In the genomic region with DNA sequence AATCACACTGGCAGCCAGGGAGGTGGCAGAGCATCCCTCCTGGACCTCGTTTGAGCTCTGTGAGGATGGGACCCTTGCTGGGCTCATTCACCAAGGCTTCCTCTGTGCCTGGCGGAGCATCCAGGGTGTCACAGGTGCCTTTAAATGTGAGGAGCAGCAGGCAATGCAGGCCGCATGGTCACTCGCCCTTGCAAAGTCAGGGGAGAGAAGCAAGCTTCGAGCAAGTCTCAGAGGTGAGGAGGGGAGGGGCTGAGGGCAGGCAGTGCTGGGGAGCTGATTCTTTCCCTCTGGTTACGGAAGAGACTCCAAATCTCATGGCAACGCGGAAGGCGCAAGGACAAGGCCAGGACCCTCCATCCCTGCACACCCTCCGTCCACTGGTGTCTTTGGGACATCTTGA, we compare ENCODE assay signal across 23 cellular contexts.
DNase-seq lines count a peak whose midpoint lies in the region; ATAC-seq and TF ChIP-seq lines count a peak whose summit lies in the region.
"Had no signal": no experiment of that assay in that cellular context is flagged by ENCODE, and none has a peak within 500 bp of the region (broad histone marks: within the 10 kb centered on the region; RNA-seq: fewer than 3 reads in every experiment).

No MANE protein-coding gene starts in this region.

- no peaks in the 10 kb centered on the region for H4K20me1 ChIP-seq in GM23338 (replicated peaks; ENCODE audit: insufficient read depth)

- H3K9me3 ChIP-seq in HEK293 (ENCODE audit: control insufficient read depth, insufficient read depth, low read depth, low read length) (no peaks in the 10 kb centered on the region), RWPE2 (ENCODE audit: severe bottlenecking) (no peaks in the 10 kb centered on the region), prostate gland (no peaks in the 10 kb centered on the region)
- H3K9me3 ChIP-seq: MG63, SJSA1 had no signal

- no peaks in the 10 kb centered on the region for H3K9me2 ChIP-seq in GM23338 (ENCODE audit: insufficient read depth)

- DNase-seq in GM23338 (ENCODE audit: low spot score) (no peak), RWPE2 (ENCODE audit: low spot score) (peak; percentile 68), GM10266 (ENCODE audit: extremely low spot score) (no peak), prostate gland (ENCODE audit: low spot score) (no peak), 8988T (no peak)
- DNase-seq: Caco-2; CD8-positive, alpha-beta T cell; GDM1; GOT3; KBM-7; MG63; NCI-H1105 treated with DMSO at 0.1 percent for 48 hours; NCI-H1694; NCI-H2029 treated with DMSO at 0.1 percent for 48 hours; NCI-H2227 treated with DMSO at 0.1 percent for 48 hours; PC-3; T-cell had no signal

- H3F3A ChIP-seq in GM23338 (replicated peaks; ENCODE audit: low read depth), result no peaks in the 10 kb centered on the region

- H3K27ac Mint-ChIP-seq in GM23338 (peak overlapping the region; percentile 48; the same call in 1 of the 2 replicates), nephron (peak overlapping the region in 2 of 3 experiments; percentile 46 to 52)
- H3K27ac Mint-ChIP-seq: B cell; CD8-positive, alpha-beta T cell; T-cell had no signal

- H3K27me3 ChIP-seq in GM23338 (ENCODE audit: insufficient read depth) (no peaks in the 10 kb centered on the region), RWPE2 (ENCODE audit: insufficient read depth, poor library complexity, severe bottlenecking) (no peaks in the 10 kb centered on the region), prostate gland (replicated peaks; ENCODE audit: insufficient read depth) (no peaks in the 10 kb centered on the region)
- H3K27me3 ChIP-seq: MG63, SJSA1 had no signal

- intact Hi-C loops in prostate gland (cut with DNase I), result no loop called here

- H3K36me3 Mint-ChIP-seq in GM23338 (ENCODE audit: low read depth) (no peaks in the 10 kb centered on the region), nephron (ENCODE audit: low read depth) (no peaks in the 10 kb centered on the region)
- H3K36me3 Mint-ChIP-seq: CD8-positive, alpha-beta T cell; T-cell had no signal

- CTCF ChIA-PET in HEK293 (lab: Yijun Ruan, JAX), result interaction anchor here (0.5 to 0.6 kb wide), 2 partner anchors 81 to 294 kb away, joined by 3 to 4 read pairs; no protein-coding TSS in a partner anchor

- H3K4me1 Mint-ChIP-seq in GM23338, result peaks cover 13% of the 10 kb centered on the region
- H3K4me1 Mint-ChIP-seq in nephron, result peaks cover 31% of the 10 kb centered on the region
- H3K4me1 Mint-ChIP-seq: B cell, T-cell had no signal

- ATAC-seq in GM23338 (peak; percentile 62), RWPE2 (ENCODE audit: low read depth) (no peak)
- ATAC-seq: CD8-positive, alpha-beta T cell; PC-3; Right ventricle myocardium inferior; T-cell had no signal

- TF ChIP-seq POLR2A in prostate gland (IDR thresholded peaks at IDR 0.05), result no peak

- H3K79me2 ChIP-seq in GM23338 (replicated peaks; ENCODE audit: insufficient read depth), result no peaks in the 10 kb centered on the region

- H3K36me3 ChIP-seq in GM23338 (ENCODE audit: insufficient read depth) (no peaks in the 10 kb centered on the region), HEK293 (ENCODE audit: control insufficient read depth in 2 of 2, insufficient read depth in 1 of 2, low read length in 2 of 2) (no peaks in the 10 kb centered on the region), RWPE2 (ENCODE audit: low read depth) (no peaks in the 10 kb centered on the region), prostate gland (no peaks in the 10 kb centered on the region)
- H3K36me3 ChIP-seq: MG63, SJSA1 had no signal

- POLR2A ChIA-PET in HEK293 (lab: Yijun Ruan, JAX), result no interaction called here

- H3K27me3 Mint-ChIP-seq in GM23338 (ENCODE audit: insufficient read depth, low read depth, poor library complexity) (peaks cover 11% of the 10 kb centered on the region), nephron (ENCODE audit: low read depth) (peaks cover 11% of the 10 kb centered on the region)

- TF ChIP-seq CTCF in GM23338 (conservative IDR thresholded peaks at IDR 0.05; ENCODE audit: low read depth in 2 of 2) (no peak), HEK293 (tag by site-specific recombination; IDR thresholded peaks at IDR 0.05) (no peak), RWPE2 (IDR thresholded peaks at IDR 0.05; ENCODE audit: poor library complexity, severe bottlenecking) (no peak), nephron (IDR thresholded peaks at IDR 0.05; ENCODE audit: unreplicated experiment in 3 of 3) (no peak), GM10266 (IDR thresholded peaks at IDR 0.05; ENCODE audit: control insufficient read depth, insufficient read depth, low read depth, missing control alignments) (no peak), prostate gland (IDR thresholded peaks at IDR 0.05) (no peak)

- no peak overlapping the region for H3K4me2 ChIP-seq in GM23338

- H3K4me3 Mint-ChIP-seq in GM23338 (no peak overlapping the region), nephron (no peak overlapping the region)
- H3K4me3 Mint-ChIP-seq: B cell; CD8-positive, alpha-beta T cell; T-cell had no signal

- H3K27ac ChIP-seq in GM23338 (ENCODE audit: low read depth) (no peak overlapping the region), HEK293 (ENCODE audit: extremely low read depth, low read depth, low read length) (no peak overlapping the region), RWPE2 (ENCODE audit: poor library complexity, severe bottlenecking) (no peak overlapping the region), prostate gland (no peak overlapping the region)
- H3K27ac ChIP-seq: C4-2B, SJSA1 had no signal

- H3K4me1 ChIP-seq in GM23338 (ENCODE audit: insufficient read depth) (no peaks in the 10 kb centered on the region), HEK293 (ENCODE audit: control insufficient read depth, insufficient read depth, low read length) (no peaks in the 10 kb centered on the region), RWPE2 (ENCODE audit: insufficient read depth, poor library complexity, severe bottlenecking) (no peaks in the 10 kb centered on the region), prostate gland (replicated peaks) (no peaks in the 10 kb centered on the region)
- H3K4me1 ChIP-seq: Caco-2, SJSA1 had no signal

- H3K9me3 Mint-ChIP-seq in GM23338 (peaks cover 5% of the 10 kb centered on the region; the same call in 2 of the 3 replicates), nephron (peaks cover 8% of the 10 kb centered on the region)
- H3K9me3 Mint-ChIP-seq: CD8-positive, alpha-beta T cell had no signal

- peak overlapping the region; percentile 28; the same call in 1 of the 2 replicates for H2AFZ ChIP-seq in GM23338

- H3K4me3 ChIP-seq in GM23338, result no peak overlapping the region
- no peak overlapping the region for H3K4me3 ChIP-seq in HEK293 (ENCODE audit: low read depth, low read length)
- no peak overlapping the region for H3K4me3 ChIP-seq in RWPE2 (ENCODE audit: severe bottlenecking)
- no peak overlapping the region for H3K4me3 ChIP-seq in prostate gland
- H3K4me3 ChIP-seq: MG63, SJSA1 had no signal

- 92% methylated on average over 10 of the region's 10 CpGs for WGBS in prostate gland

TF ChIP-seq in GM23338, 12 proteins besides CTCF, POLR2A, EP300 and RAD21 (continues in another document):
- no peak for TF ChIP-seq EZH2 (IDR thresholded peaks at IDR 0.05; ENCODE audit: low read depth, unreplicated experiment)

TF ChIP-seq in HEK293, 187 proteins besides CTCF, POLR2A, EP300 and RAD21:
- TF ChIP-seq ZNF302 (tag by site-specific recombination; IDR thresholded peaks at IDR 0.05; ENCODE audit: low read depth) (no peak), GLIS1 (tag by site-specific recombination; IDR thresholded peaks at IDR 0.05) (0 out of 2 replicates have a peak, but pooled peaks have one; percentile 7)
